In the genomic region with DNA sequence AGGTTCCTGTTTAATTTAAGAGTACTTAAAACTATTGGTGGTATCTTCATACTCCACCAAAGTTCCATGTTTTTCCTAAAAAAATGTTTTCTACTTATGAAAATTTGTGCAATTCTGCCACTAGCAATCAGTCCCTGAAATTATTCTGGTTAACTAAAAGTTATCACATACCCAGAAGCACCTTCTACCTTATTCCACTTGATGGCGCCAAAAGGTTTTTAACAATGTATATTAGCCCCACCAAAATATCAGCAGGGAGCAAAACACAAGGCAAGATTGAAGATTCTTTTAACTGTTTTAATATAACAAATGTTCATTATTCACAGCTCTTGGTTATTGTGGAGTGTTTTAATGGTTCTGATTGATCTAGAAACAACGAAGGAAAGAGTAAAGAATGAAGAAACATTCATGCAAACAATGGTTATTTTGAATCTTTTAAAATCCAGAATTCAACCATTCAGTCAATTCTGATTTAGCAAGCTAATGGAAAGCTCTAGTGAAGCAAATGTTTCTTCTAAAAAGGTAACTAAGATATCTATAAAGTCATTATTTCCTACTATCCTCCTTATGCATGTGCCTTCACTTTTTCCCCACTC, we compare ENCODE assay signal across 8 cellular contexts.
A peak's percentile ranks its signal among the peaks of the same experiment; 100 is the strongest.
DNase-seq lines count a peak whose midpoint lies in the region; FAIRE-seq and TF ChIP-seq lines count a peak whose summit lies in the region.

No MANE protein-coding gene starts in this region.

- FAIRE-seq in G401.6 (lab: Jason Lieb, UNC): peak; percentile 96

- no peak overlapping the region for H3K9ac ChIP-seq in parathyroid adenoma

- DNase-seq in A673 (ENCODE audit: low spot score) (peak; percentile 75), HCEC 1CT (peak; percentile 31), NCI-H1694 treated with DMSO at 0.1 percent for 48 hours (lab: John Stamatoyannopoulos, UW) (peak; percentile 52), WERI-Rb-1 (peak; percentile 12), foreskin fibroblast (peak; percentile 20 to 76), mesenteric fat pad (ENCODE audit: low spot score) (no peak)

- H3K36me3 ChIP-seq in A673 (ENCODE audit: insufficient read depth, low read length, poor library complexity, severe bottlenecking) (no peaks in the 10 kb centered on the region), WERI-Rb-1 (peaks cover 8% of the 10 kb centered on the region), parathyroid adenoma (ENCODE audit: control insufficient read depth, insufficient read depth, low read length) (no peaks in the 10 kb centered on the region)

- no peak overlapping the region for H3K4me2 ChIP-seq in parathyroid adenoma (ENCODE audit: low read length)

- no peaks in the 10 kb centered on the region for H3K9me3 ChIP-seq in A673 (ENCODE audit: low read depth, low read length, poor library complexity, severe bottlenecking)
- H3K9me3 ChIP-seq in WERI-Rb-1 (ENCODE audit: severe bottlenecking): no peaks in the 10 kb centered on the region
- no peaks in the 10 kb centered on the region for H3K9me3 ChIP-seq in parathyroid adenoma (ENCODE audit: control insufficient read depth, low read length)

- intact Hi-C loops in A673 (cut with micrococcal nuclease; ENCODE audit: unreplicated experiment): loop anchor here (1.0 to 10.0 kb wide), 4 partner anchors 191 to 1003 kb away; no protein-coding TSS in a partner anchor

- no peak overlapping the region for H3K27ac ChIP-seq in A673 (ENCODE audit: low read depth, low read length, poor library complexity, severe bottlenecking)
- no peak overlapping the region for H3K27ac ChIP-seq in WERI-Rb-1
- no peak overlapping the region for H3K27ac ChIP-seq in parathyroid adenoma

- no peak overlapping the region for H2AFZ ChIP-seq in parathyroid adenoma

- BruUV-seq in A673 (replicated peaks; lab: Mats Ljungman, UMichigan): no TSS peak

- CTCF ChIA-PET in A673 (lab: Charles Lee): interaction anchor here (1.9 kb wide), 1 partner anchor 191 kb away, joined by 8 read pairs; no protein-coding TSS in a partner anchor

- H3K4me3 ChIP-seq in A673 (ENCODE audit: low read depth, low read length, poor library complexity, severe bottlenecking): no peak overlapping the region
- H3K4me3 ChIP-seq in WERI-Rb-1 (ENCODE audit: low read depth, low read length): no peak overlapping the region
- H3K4me3 ChIP-seq in foreskin fibroblast (ENCODE audit: low read depth in 1 of 2, low read length in 2 of 2): no peak overlapping the region
- no peak overlapping the region for H3K4me3 ChIP-seq in parathyroid adenoma (ENCODE audit: low read depth, low read length)

- H3K27me3 ChIP-seq in A673 (replicated peaks; ENCODE audit: insufficient read depth, low read depth, low read length, poor library complexity) (no peaks in the 10 kb centered on the region), WERI-Rb-1 (ENCODE audit: insufficient read depth, low read depth, severe bottlenecking) (no peaks in the 10 kb centered on the region), parathyroid adenoma (ENCODE audit: control insufficient read depth, insufficient read depth, low read length) (no peaks in the 10 kb centered on the region)

- H3K4me1 ChIP-seq in A673 (ENCODE audit: insufficient read depth, low read length, poor library complexity, severe bottlenecking) (peaks cover 18% of the 10 kb centered on the region), parathyroid adenoma (no peaks in the 10 kb centered on the region)

- POLR2A ChIA-PET in A673 (lab: Charles Lee; ENCODE audit: low non-redundant PET): no interaction called here

- TF ChIP-seq CTCF in A673 (conservative IDR thresholded peaks at IDR 0.05; ENCODE audit: low read depth, low read length): peak; percentile 79
- 0 out of 2 replicates have a peak, but pooled peaks have one; percentile 22 for TF ChIP-seq CTCF in WERI-Rb-1 (IDR thresholded peaks at IDR 0.05; ENCODE audit: low read depth, low read length)
- peak; percentile 69 for TF ChIP-seq CTCF in foreskin fibroblast (IDR thresholded peaks at IDR 0.05; ENCODE audit: low read depth, low read length)
- peak; percentile 37 for TF ChIP-seq CTCF in parathyroid adenoma (IDR thresholded peaks at IDR 0.05)

- no peaks in the 10 kb centered on the region for H3K79me2 ChIP-seq in parathyroid adenoma

Comparison
In these comparisons a context has a peak if more than half of its experiments do, and no peak if none do; other contexts are left out.
1. CTCF ChIP-seq: peak in every context shown above with its lines; median percentile 79 in A673; 69 in foreskin fibroblast; 37 in parathyroid adenoma; 22 in WERI-Rb-1.